Comparison of ENCODE assay signal across 1 cellular context in the genomic region with DNA sequence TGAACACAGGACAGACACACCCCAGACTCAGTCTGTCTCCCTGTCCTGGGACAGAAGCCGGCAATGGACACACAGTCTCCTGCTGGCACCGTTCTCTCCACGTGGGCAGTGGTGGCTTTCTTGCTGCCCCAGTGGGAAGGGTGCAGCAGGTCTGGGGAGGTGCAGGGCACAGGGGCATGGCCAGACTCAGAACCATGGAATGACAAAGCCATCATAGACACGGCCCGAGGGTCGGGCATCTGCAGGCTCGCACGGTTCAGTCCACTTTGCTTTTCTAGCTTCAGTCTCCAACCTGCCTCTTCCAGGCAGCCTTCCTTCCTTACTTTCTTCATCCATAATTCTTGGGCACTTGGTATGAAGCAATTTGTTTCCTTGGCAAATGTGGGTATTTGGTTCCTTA.
TF ChIP-seq lines count a peak whose summit lies in the region.

No MANE protein-coding gene starts in this region.

TF ChIP-seq in IMR-90, 13 proteins besides CTCF, POLR2A, EP300 and RAD21:
- no peak for TF ChIP-seq CHD1 (IDR thresholded peaks at IDR 0.05; ENCODE audit: low read depth, low read length)
- no peak for TF ChIP-seq RCOR1 (IDR thresholded peaks at IDR 0.05; ENCODE audit: insufficient replicate concordance, low read length)
- TF ChIP-seq RFX5 (IDR thresholded peaks at IDR 0.05; ENCODE audit: low read depth, low read length), result no peak
- TF ChIP-seq, protein P1, sequence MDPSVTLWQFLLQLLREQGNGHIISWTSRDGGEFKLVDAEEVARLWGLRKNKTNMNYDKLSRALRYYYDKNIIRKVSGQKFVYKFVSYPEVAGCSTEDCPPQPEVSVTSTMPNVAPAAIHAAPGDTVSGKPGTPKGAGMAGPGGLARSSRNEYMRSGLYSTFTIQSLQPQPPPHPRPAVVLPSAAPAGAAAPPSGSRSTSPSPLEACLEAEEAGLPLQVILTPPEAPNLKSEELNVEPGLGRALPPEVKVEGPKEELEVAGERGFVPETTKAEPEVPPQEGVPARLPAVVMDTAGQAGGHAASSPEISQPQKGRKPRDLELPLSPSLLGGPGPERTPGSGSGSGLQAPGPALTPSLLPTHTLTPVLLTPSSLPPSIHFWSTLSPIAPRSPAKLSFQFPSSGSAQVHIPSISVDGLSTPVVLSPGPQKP (IDR thresholded peaks at IDR 0.05; ENCODE audit: borderline replicate concordance, low read depth, low read length), result no peak
- TF ChIP-seq CEBPB (IDR thresholded peaks at IDR 0.05; ENCODE audit: low read depth, low read length), result no peak
- TF ChIP-seq MXI1 (IDR thresholded peaks at IDR 0.05; ENCODE audit: borderline replicate concordance, low read depth, low read length), result no peak
- no peak for TF ChIP-seq MAZ (IDR thresholded peaks at IDR 0.05; ENCODE audit: borderline replicate concordance, low read depth, low read length)
- no peak for TF ChIP-seq FOS (IDR thresholded peaks at IDR 0.05; ENCODE audit: low read depth, low read length)
- no peak for TF ChIP-seq MAFK (IDR thresholded peaks at IDR 0.05; ENCODE audit: low read depth, low read length)
- TF ChIP-seq, protein P2, sequence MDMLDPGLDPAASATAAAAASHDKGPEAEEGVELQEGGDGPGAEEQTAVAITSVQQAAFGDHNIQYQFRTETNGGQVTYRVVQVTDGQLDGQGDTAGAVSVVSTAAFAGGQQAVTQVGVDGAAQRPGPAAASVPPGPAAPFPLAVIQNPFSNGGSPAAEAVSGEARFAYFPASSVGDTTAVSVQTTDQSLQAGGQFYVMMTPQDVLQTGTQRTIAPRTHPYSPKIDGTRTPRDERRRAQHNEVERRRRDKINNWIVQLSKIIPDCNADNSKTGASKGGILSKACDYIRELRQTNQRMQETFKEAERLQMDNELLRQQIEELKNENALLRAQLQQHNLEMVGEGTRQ (IDR thresholded peaks at IDR 0.05; ENCODE audit: low read depth, low read length), result no peak
- no peak for TF ChIP-seq BHLHE40 (IDR thresholded peaks at IDR 0.05; ENCODE audit: low read depth, low read length)
